9 cellular contexts compared by ENCODE assay signal in genomic region chr2:237291138-237291792, GRCh38.
DNase-seq lines count a peak whose midpoint lies in the region; ATAC-seq and TF ChIP-seq lines count a peak whose summit lies in the region.
"Had no signal": no experiment of that assay in that cellular context is flagged by ENCODE, and none has a peak within 500 bp of the region (broad histone marks: within the 10 kb centered on the region; RNA-seq: fewer than 3 reads in every experiment).

No MANE protein-coding gene starts in this region.

- no peak overlapping the region for H3K9ac ChIP-seq in Karpas-422 (ENCODE audit: low read length)

- intact Hi-C loops in Calu3 (cut with micrococcal nuclease; ENCODE audit: unreplicated experiment): no loop called here
- intact Hi-C loops in naive thymus-derived CD4-positive, alpha-beta T cell (cut with micrococcal nuclease): no loop called here

- peak overlapping the region; percentile 38 for H3K27ac Mint-ChIP-seq in Calu3 (ENCODE audit: unreplicated experiment)
- no peak overlapping the region for H3K27ac Mint-ChIP-seq in T-helper 2 cell treated with Interferon-gamma antibody and Interleukin-4, amounts not matched to agents 5 μg/mL and 100 μg/mL, for 36 hours
- H3K27ac Mint-ChIP-seq in naive thymus-derived CD4-positive, alpha-beta T cell: peak overlapping the region in 4 of 9 donors; percentile 9 to 86 (median 74)
- H3K27ac Mint-ChIP-seq: naive B cell had no signal

- no peaks in the 10 kb centered on the region for H3K27me3 ChIP-seq in naive thymus-derived CD4-positive, alpha-beta T cell (ENCODE audit: control insufficient read depth in 2 of 2, insufficient read depth in 2 of 2, low read length in 2 of 2)
- no peaks in the 10 kb centered on the region for H3K27me3 ChIP-seq in thoracic aorta (replicated peaks; ENCODE audit: insufficient read depth)
- no peaks in the 10 kb centered on the region for H3K27me3 ChIP-seq in Karpas-422 (ENCODE audit: low read length)

- ATAC-seq in esophagus mucosa (peak; percentile 77), thoracic aorta (ENCODE audit: insufficient number of reproducible peaks, low FRiP score, low read depth) (peak; percentile 80), GM18505 (IDR thresholded peaks at IDR 0.05; ENCODE audit: unreplicated experiment) (no peak)
- ATAC-seq in naive thymus-derived CD4-positive, alpha-beta T cell: peak; percentile 69

- BruUV-seq in Calu3 (replicated peaks; lab: Mats Ljungman, UMichigan): no TSS peak

- no peak overlapping the region for H3K27ac ChIP-seq in naive thymus-derived CD4-positive, alpha-beta T cell (ENCODE audit: low read depth, low read length)
- H3K27ac ChIP-seq in thoracic aorta (peak overlapping the region; percentile 70 to 85), Karpas-422 (ENCODE audit: low read length) (no peak overlapping the region)

- CTCF ChIA-PET in Calu3 (lab: Charles Lee): interaction anchor here (0.6 kb wide), 1 partner anchor 12 kb away, joined by 3 read pairs; no protein-coding TSS in a partner anchor
- CTCF ChIA-PET in naive thymus-derived CD4-positive, alpha-beta T cell (lab: Charles Lee): no interaction called here

- peak overlapping the region; percentile 36 for H3K4me3 Mint-ChIP-seq in Calu3 (ENCODE audit: low read depth, unreplicated experiment)
- peak overlapping the region; percentile 1 for H3K4me3 Mint-ChIP-seq in T-helper 2 cell treated with Interferon-gamma antibody and Interleukin-4, amounts not matched to agents 5 μg/mL and 100 μg/mL, for 36 hours
- peak overlapping the region; percentile 49 to 80 (median 74) for H3K4me3 Mint-ChIP-seq in naive thymus-derived CD4-positive, alpha-beta T cell

- H3K36me3 ChIP-seq in naive thymus-derived CD4-positive, alpha-beta T cell (ENCODE audit: control insufficient read depth in 2 of 3, insufficient read depth in 3 of 3, low read length in 3 of 3): no peaks in the 10 kb centered on the region
- no peaks in the 10 kb centered on the region for H3K36me3 ChIP-seq in thoracic aorta
- no peaks in the 10 kb centered on the region for H3K36me3 ChIP-seq in Karpas-422 (ENCODE audit: insufficient read depth, low read length)

- no peaks in the 10 kb centered on the region for H4K20me1 ChIP-seq in Karpas-422 (ENCODE audit: insufficient read depth, low read depth, low read length)

- POLR2A ChIA-PET in naive thymus-derived CD4-positive, alpha-beta T cell (lab: Charles Lee): no interaction called here

- H3K79me2 ChIP-seq in Karpas-422 (ENCODE audit: low read length): no peaks in the 10 kb centered on the region

- no peak overlapping the region for H2AFZ ChIP-seq in Karpas-422 (ENCODE audit: low read length)

- TF ChIP-seq POLR2A in GM18505 (IDR thresholded peaks at IDR 0.05; ENCODE audit: borderline replicate concordance, extremely low read depth, insufficient read depth, insufficient read length): no peak

- H3K9me2 ChIP-seq in Karpas-422 (replicated peaks; ENCODE audit: insufficient read depth, low read length): no peaks in the 10 kb centered on the region

- peaks cover 5% of the 10 kb centered on the region for H3K36me3 Mint-ChIP-seq in Calu3 (ENCODE audit: insufficient read depth, unreplicated experiment)
- H3K36me3 Mint-ChIP-seq in T-helper 2 cell treated with Interferon-gamma antibody and Interleukin-4, amounts not matched to agents 5 μg/mL and 100 μg/mL, for 36 hours (ENCODE audit: low read depth): no peaks in the 10 kb centered on the region
- H3K36me3 Mint-ChIP-seq in naive thymus-derived CD4-positive, alpha-beta T cell: peaks cover 0 to 3% (median 0%) of the 10 kb centered on the region in 5 donors
- H3K36me3 Mint-ChIP-seq: naive B cell had no signal

- DNase-seq in Calu3 (peak; percentile 88), NCI-H128 (lab: John Stamatoyannopoulos, UW; ENCODE audit: unreplicated experiment) (peak; percentile 77), thoracic aorta (ENCODE audit: low spot score) (peak; percentile 90), Karpas-422 (no peak)
- no peak for DNase-seq in T-helper 2 cell treated with Interferon-gamma antibody and Interleukin-4, amounts not matched to agents 5 μg/mL and 100 μg/mL, for 36 hours (ENCODE audit: low spot score)
- peak in 6 of 9 donors; percentile 10 to 51 (median 30) for DNase-seq in naive thymus-derived CD4-positive, alpha-beta T cell
- DNase-seq: naive B cell had no signal

- H3K4me2 ChIP-seq in Karpas-422 (ENCODE audit: low read depth, low read length, poor library complexity, severe bottlenecking): no peak overlapping the region

- no peak overlapping the region for H3K4me3 ChIP-seq in naive thymus-derived CD4-positive, alpha-beta T cell (ENCODE audit: low read length)
- H3K4me3 ChIP-seq in thoracic aorta (peak overlapping the region; percentile 52), Karpas-422 (ENCODE audit: low read length) (no peak overlapping the region)

- H3K9me3 ChIP-seq in naive thymus-derived CD4-positive, alpha-beta T cell (ENCODE audit: control insufficient read depth in 2 of 3, low read length in 3 of 3): no peaks in the 10 kb centered on the region
- H3K9me3 ChIP-seq in thoracic aorta (no peaks in the 10 kb centered on the region), Karpas-422 (ENCODE audit: low read length) (no peaks in the 10 kb centered on the region)

- H3K27me3 Mint-ChIP-seq in Calu3 (ENCODE audit: unreplicated experiment): no peaks in the 10 kb centered on the region
- H3K27me3 Mint-ChIP-seq in T-helper 2 cell treated with Interferon-gamma antibody and Interleukin-4, amounts not matched to agents 5 μg/mL and 100 μg/mL, for 36 hours (ENCODE audit: low read depth): peaks cover 40% of the 10 kb centered on the region
- H3K27me3 Mint-ChIP-seq in naive thymus-derived CD4-positive, alpha-beta T cell: peaks cover 43 to 61% (median 49%) of the 10 kb centered on the region in 5 donors

- H3K9me3 Mint-ChIP-seq in Calu3 (ENCODE audit: low read depth, unreplicated experiment): no peaks in the 10 kb centered on the region
- H3K9me3 Mint-ChIP-seq in T-helper 2 cell treated with Interferon-gamma antibody and Interleukin-4, amounts not matched to agents 5 μg/mL and 100 μg/mL, for 36 hours: no peaks in the 10 kb centered on the region
- H3K9me3 Mint-ChIP-seq in naive thymus-derived CD4-positive, alpha-beta T cell: peaks cover 2 to 18% (median 8%) of the 10 kb centered on the region in 11 donors

- TF ChIP-seq CTCF in Calu3 (IDR thresholded peaks at IDR 0.05; ENCODE audit: unreplicated experiment) (no peak), thoracic aorta (IDR thresholded peaks at IDR 0.05) (no peak)

- peaks cover 31% of the 10 kb centered on the region for H3K4me1 Mint-ChIP-seq in Calu3 (ENCODE audit: low read depth, unreplicated experiment)
- peaks cover 5% of the 10 kb centered on the region for H3K4me1 Mint-ChIP-seq in T-helper 2 cell treated with Interferon-gamma antibody and Interleukin-4, amounts not matched to agents 5 μg/mL and 100 μg/mL, for 36 hours (ENCODE audit: low read depth)
- peaks cover 5 to 15% (median 11%) of the 10 kb centered on the region in 7 donors for H3K4me1 Mint-ChIP-seq in naive thymus-derived CD4-positive, alpha-beta T cell

- H3K4me1 ChIP-seq in naive thymus-derived CD4-positive, alpha-beta T cell (ENCODE audit: control insufficient read depth in 2 of 2, insufficient read depth in 2 of 2, low read length in 2 of 2): peaks cover 0 to 12% of the 10 kb centered on the region in 2 donors
- H3K4me1 ChIP-seq in thoracic aorta (ENCODE audit: control insufficient read depth in 1 of 2, low read depth in 2 of 2) (peaks cover 17 to 32% of the 10 kb centered on the region in 2 donors), Karpas-422 (ENCODE audit: low read length) (no peaks in the 10 kb centered on the region)

Comparison
In these comparisons a context has a peak if more than half of its experiments do, and no peak if none do; other contexts are left out.
1. DNase-seq: peak in Calu3 (single experiment), NCI-H128 (single experiment), naive thymus-derived CD4-positive, alpha-beta T cell (6 of 9) and thoracic aorta (single experiment); none in T-helper 2 cell treated with Interferon-gamma antibody and Interleukin-4, amounts not matched to agents 5 μg/mL and 100 μg/mL, for 36 hours (single experiment) and Karpas-422 (single experiment).
2. H3K4me3 Mint-ChIP-seq: peak in every context shown above with its lines; median percentile 74 in naive thymus-derived CD4-positive, alpha-beta T cell; 36 in Calu3; 1 in T-helper 2 cell treated with Interferon-gamma antibody and Interleukin-4, amounts not matched to agents 5 μg/mL and 100 μg/mL, for 36 hours.
3. H3K27ac ChIP-seq: peak in thoracic aorta (2 of 2); none in naive thymus-derived CD4-positive, alpha-beta T cell (single experiment) and Karpas-422 (single experiment).